Comparison of ENCODE assay signal across 24 cellular contexts in genomic region chr20:1163105-1163504, GRCh38. TPM values are rescaled to one million over a fixed set of nuclear protein-coding genes. Genes with fewer than 3 reads are reported as not detected.
"Had no signal": no experiment of that assay in that cellular context is flagged by ENCODE, and none has a peak within 500 bp of the region (broad histone marks: within the 10 kb centered on the region; RNA-seq: fewer than 3 reads in every experiment).

No MANE protein-coding gene starts in this region.

- ATAC-seq: activated naive CD4-positive, alpha-beta T cell treated with anti-CD3 and anti-CD28 coated beads, Interleukin-2, amount 50 U/mL, for 72 hours; left lobe of liver; pancreas; sciatic nerve; SK-N-SH treated with all-trans-retinoic acid at 6 μM for 48 hours; stimulated activated effector memory CD8-positive, alpha-beta T cell treated with anti-CD3 and anti-CD28 coated beads, Interleukin-12 subunit alpha, Interleukin-12 subunit beta, amount 100 ng/mL, for 72 hours; T-cell had no signal

- H3K36me3 ChIP-seq: neural progenitor cell had no signal

- DNase-seq: activated B cell treated with CpG ODN at 0.5 μM for 24 hours; activated CD4-positive, alpha-beta memory T cell treated with anti-CD3 and anti-CD28 coated beads, Interleukin-2, amount 10 ng/mL, durations not matched to agents 7 days and 5 days; activated CD4-positive, alpha-beta T cell treated with anti-CD3 and anti-CD28 coated beads for 4 hours; activated CD8-positive, alpha-beta memory T cell treated with anti-CD3 and anti-CD28 coated beads, Interleukin-2, amount 50 U/mL, for 48 hours; activated gamma-delta T cell treated with Interleukin-2 at 50 U/mL for 16 hours; activated T-cell treated with anti-CD3 and anti-CD28 coated beads, Interleukin-2, amount 50 U/mL, for 48 hours; effector memory CD4-positive, alpha-beta T cell; foreskin fibroblast; hippocampal formation; mammary epithelial cell; naive B cell; pancreas; stimulated activated CD4-positive, alpha-beta T cell treated with anti-CD3 and anti-CD28 coated beads, Interleukin-4, amount 100 ng/mL, for 24 hours; T-cell; upper lobe of left lung had no signal

- H3K9me3 ChIP-seq: adrenal gland, pancreas, thoracic aorta, upper lobe of left lung had no signal

- H3K27ac Mint-ChIP-seq: activated B cell treated with CpG ODN at 0.5 μM for 24 hours; activated CD4-positive, alpha-beta memory T cell treated with anti-CD3 and anti-CD28 coated beads, Interleukin-2, amount 10 ng/mL, durations not matched to agents 7 days and 5 days; dendritic cell treated with granulocyte-macrophage colony-stimulating factor and Interleukin-4, amounts not matched to agents 40 ng/mL and 50 ng/mL, for 4 days; neural progenitor cell; stimulated activated effector memory CD8-positive, alpha-beta T cell treated with anti-CD3 and anti-CD28 coated beads, Interleukin-12 subunit alpha, Interleukin-12 subunit beta, amount 100 ng/mL, for 72 hours; T-cell had no signal

- H3K4me1 ChIP-seq: adrenal gland, neural progenitor cell, pancreas, upper lobe of left lung had no signal

- H3K27me3 Mint-ChIP-seq: activated B cell treated with CpG ODN at 0.5 μM for 24 hours; activated CD4-positive, alpha-beta memory T cell treated with anti-CD3 and anti-CD28 coated beads, Interleukin-2, amount 10 ng/mL, durations not matched to agents 7 days and 5 days; dendritic cell treated with granulocyte-macrophage colony-stimulating factor and Interleukin-4, amounts not matched to agents 40 ng/mL and 50 ng/mL, for 4 days; naive B cell; T-cell had no signal

- H3K27ac ChIP-seq: adrenal gland, neural progenitor cell, pancreas, thoracic aorta, upper lobe of left lung had no signal

- H3K27me3 ChIP-seq: adrenal gland, neural progenitor cell, pancreas, upper lobe of left lung had no signal

- H3K4me3 Mint-ChIP-seq: activated B cell treated with CpG ODN at 0.5 μM for 24 hours; activated CD4-positive, alpha-beta memory T cell treated with anti-CD3 and anti-CD28 coated beads, Interleukin-2, amount 10 ng/mL, durations not matched to agents 7 days and 5 days; dendritic cell treated with granulocyte-macrophage colony-stimulating factor and Interleukin-4, amounts not matched to agents 40 ng/mL and 50 ng/mL, for 4 days; naive B cell; neural progenitor cell; stimulated activated effector memory CD8-positive, alpha-beta T cell treated with anti-CD3 and anti-CD28 coated beads, Interleukin-12 subunit alpha, Interleukin-12 subunit beta, amount 100 ng/mL, for 72 hours; T-cell had no signal

- H3K4me3 ChIP-seq: adrenal gland, neural progenitor cell, pancreas, thoracic aorta, upper lobe of left lung had no signal

- H3K4me1 Mint-ChIP-seq: activated B cell treated with CpG ODN at 0.5 μM for 24 hours; activated CD4-positive, alpha-beta memory T cell treated with anti-CD3 and anti-CD28 coated beads, Interleukin-2, amount 10 ng/mL, durations not matched to agents 7 days and 5 days; naive B cell; neural progenitor cell; T-cell had no signal

- H3K9me3 Mint-ChIP-seq: activated B cell treated with CpG ODN at 0.5 μM for 24 hours; activated CD4-positive, alpha-beta memory T cell treated with anti-CD3 and anti-CD28 coated beads, Interleukin-2, amount 10 ng/mL, durations not matched to agents 7 days and 5 days; activated naive CD4-positive, alpha-beta T cell treated with anti-CD3 and anti-CD28 coated beads, Interleukin-2, amount 50 U/mL, for 72 hours; dendritic cell treated with granulocyte-macrophage colony-stimulating factor and Interleukin-4, amounts not matched to agents 40 ng/mL and 50 ng/mL, for 4 days; naive B cell; neural progenitor cell; stimulated activated effector memory CD8-positive, alpha-beta T cell treated with anti-CD3 and anti-CD28 coated beads, Interleukin-12 subunit alpha, Interleukin-12 subunit beta, amount 100 ng/mL, for 72 hours; T-cell had no signal

RNA-seq across cellular contexts. Expression of gene TMEM74B, which starts 21.7 kb away (rescaled TPM):
- total RNA-seq: thoracic aorta had no signal

RNA-seq across cellular contexts. Expression of gene C20orf202, which starts 40.1 kb away (rescaled TPM):
- total RNA-seq: activated B cell treated with CpG ODN at 0.5 μM for 24 hours; activated CD4-positive, alpha-beta memory T cell treated with anti-CD3 and anti-CD28 coated beads, Interleukin-2, amount 10 ng/mL, durations not matched to agents 7 days and 5 days; left lobe of liver; mammary epithelial cell had no signal
